24 cellular contexts compared by ENCODE assay signal in the genomic region with DNA sequence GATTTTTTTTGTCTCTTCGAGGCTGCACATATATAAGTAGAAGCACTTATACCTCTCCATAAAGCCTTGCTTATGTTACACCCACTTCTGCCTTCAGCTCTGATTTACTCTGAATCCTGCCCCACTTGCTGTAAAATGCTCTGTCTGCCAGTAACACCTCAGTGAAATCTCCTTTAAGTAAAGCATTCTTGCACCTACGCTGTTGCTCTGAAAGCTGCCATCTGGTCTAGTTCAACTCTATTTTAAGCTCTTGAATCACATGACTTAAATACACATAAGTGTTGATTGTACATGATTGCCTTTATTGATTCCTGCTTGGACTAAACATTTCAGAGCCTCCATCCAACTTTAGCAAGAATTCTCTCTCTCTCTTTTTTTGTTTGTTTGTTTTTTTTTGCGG.
DNase-seq lines count a peak whose midpoint lies in the region; ATAC-seq and TF ChIP-seq lines count a peak whose summit lies in the region.
"Had no signal": no experiment of that assay in that cellular context is flagged by ENCODE, and none has a peak within 500 bp of the region (broad histone marks: within the 10 kb centered on the region; RNA-seq: fewer than 3 reads in every experiment).

No MANE protein-coding gene starts in this region.

- no peak overlapping the region for H3K27ac Mint-ChIP-seq in mesothelial cell of epicardium
- H3K27ac Mint-ChIP-seq: activated naive CD4-positive, alpha-beta T cell treated with anti-CD3 and anti-CD28 coated beads, Interleukin-2, amount 50 U/mL, for 24 hours; CD4-positive, alpha-beta memory T cell; natural killer cell; stimulated activated naive CD8-positive, alpha-beta T cell treated with anti-CD3 and anti-CD28 coated beads, Interleukin-15, amount 100 ng/mL, for 72 hours had no signal

- no peaks in the 10 kb centered on the region for H3K79me2 ChIP-seq in hepatocyte

- TF ChIP-seq CTCF in hepatocyte (IDR thresholded peaks at IDR 0.05; ENCODE audit: poor library complexity) = no peak
- TF ChIP-seq CTCF in RWPE1 (conservative IDR thresholded peaks at IDR 0.05; ENCODE audit: low read depth) = no peak
- no peak for TF ChIP-seq CTCF in mesothelial cell of epicardium (IDR thresholded peaks at IDR 0.05; ENCODE audit: unreplicated experiment)

- no peaks in the 10 kb centered on the region for H3K27me3 ChIP-seq in hepatocyte
- H3K27me3 ChIP-seq: heart right ventricle, left lung, ovary, transverse colon had no signal

- H3K27ac ChIP-seq in hepatocyte (no peak overlapping the region), RWPE1 (no peak overlapping the region)
- H3K27ac ChIP-seq: heart right ventricle, left lung, ovary, transverse colon had no signal

- H3K4me2 ChIP-seq in hepatocyte = no peak overlapping the region

- no peak overlapping the region for H3K4me3 ChIP-seq in hepatocyte
- H3K4me3 ChIP-seq: heart right ventricle, left lung, ovary, transverse colon had no signal

- no peaks in the 10 kb centered on the region for H3K9me3 Mint-ChIP-seq in mesothelial cell of epicardium

- H3K4me1 Mint-ChIP-seq in mesothelial cell of epicardium = no peaks in the 10 kb centered on the region
- H3K4me1 Mint-ChIP-seq: activated naive CD4-positive, alpha-beta T cell treated with anti-CD3 and anti-CD28 coated beads, Interleukin-2, amount 50 U/mL, for 24 hours; CD4-positive, alpha-beta memory T cell; natural killer cell; stimulated activated naive CD8-positive, alpha-beta T cell treated with anti-CD3 and anti-CD28 coated beads, Interleukin-15, amount 100 ng/mL, for 72 hours had no signal

- H3K4me3 Mint-ChIP-seq in mesothelial cell of epicardium = no peak overlapping the region
- H3K4me3 Mint-ChIP-seq: activated naive CD4-positive, alpha-beta T cell treated with anti-CD3 and anti-CD28 coated beads, Interleukin-2, amount 50 U/mL, for 24 hours; CD4-positive, alpha-beta memory T cell; natural killer cell; stimulated activated naive CD8-positive, alpha-beta T cell treated with anti-CD3 and anti-CD28 coated beads, Interleukin-15, amount 100 ng/mL, for 72 hours had no signal

- H4K20me1 ChIP-seq in hepatocyte (ENCODE audit: insufficient read depth, poor library complexity, severe bottlenecking) = no peaks in the 10 kb centered on the region

- no peaks in the 10 kb centered on the region for H3K4me1 ChIP-seq in hepatocyte (ENCODE audit: insufficient read depth)
- H3K4me1 ChIP-seq: heart right ventricle, left lung, transverse colon had no signal

- H3K36me3 Mint-ChIP-seq in mesothelial cell of epicardium = no peaks in the 10 kb centered on the region
- H3K36me3 Mint-ChIP-seq: activated naive CD4-positive, alpha-beta T cell treated with anti-CD3 and anti-CD28 coated beads, Interleukin-2, amount 50 U/mL, for 24 hours; CD4-positive, alpha-beta memory T cell; natural killer cell had no signal

- DNase-seq in DMS153 (lab: John Stamatoyannopoulos, UW) = peak; percentile 51
- DNase-seq in NCI-H1417 (lab: John Stamatoyannopoulos, UW) = peak; percentile 32 to 67 (median 62)
- peak; percentile 87 to 95 for DNase-seq in NCI-H524 (lab: John Stamatoyannopoulos, UW)
- DNase-seq in hepatocyte (ENCODE audit: low spot score) = peak; percentile 9
- DNase-seq in RWPE1 (ENCODE audit: low spot score) = no peak
- no peak for DNase-seq in mesothelial cell of epicardium (ENCODE audit: low spot score in 2 of 2, unreplicated experiment in 2 of 2)
- no peak for DNase-seq in SW480 (ENCODE audit: low spot score)
- DNase-seq: activated CD4-positive, alpha-beta T cell treated with anti-CD3 and anti-CD28 coated beads for 48 hours; caudate nucleus; CD4-positive, alpha-beta memory T cell; heart right ventricle; left lung; natural killer cell; NCI-H1048; NCI-H526; ovary; PC-3; right cardiac atrium; SIG-M5; stimulated activated naive CD8-positive, alpha-beta T cell treated with anti-CD3 and anti-CD28 coated beads, Interleukin-15, amount 100 ng/mL, for 72 hours; T-helper 1 cell; transverse colon had no signal

- ATAC-seq in GM19455 (IDR thresholded peaks at IDR 0.05; ENCODE audit: unreplicated experiment) = no peak
- ATAC-seq: heart right ventricle; left lung; natural killer cell; PC-3; right cardiac atrium; stimulated activated naive CD8-positive, alpha-beta T cell treated with anti-CD3 and anti-CD28 coated beads, Interleukin-15, amount 100 ng/mL, for 72 hours had no signal

- CTCF ChIA-PET in RWPE1 (lab: Yijun Ruan, JAX) = no interaction called here

- POLR2A ChIA-PET in RWPE1 (lab: Yijun Ruan, JAX; ENCODE audit: low non-redundant PET) = no interaction called here

- peaks cover 18% of the 10 kb centered on the region for H3K27me3 Mint-ChIP-seq in mesothelial cell of epicardium (ENCODE audit: low read depth)
- H3K27me3 Mint-ChIP-seq: activated naive CD4-positive, alpha-beta T cell treated with anti-CD3 and anti-CD28 coated beads, Interleukin-2, amount 50 U/mL, for 24 hours; CD4-positive, alpha-beta memory T cell; stimulated activated naive CD8-positive, alpha-beta T cell treated with anti-CD3 and anti-CD28 coated beads, Interleukin-15, amount 100 ng/mL, for 72 hours had no signal

- no peak overlapping the region for H2AFZ ChIP-seq in hepatocyte

- H3K9me3 ChIP-seq in hepatocyte (ENCODE audit: low read depth) = no peaks in the 10 kb centered on the region
- H3K9me3 ChIP-seq: heart right ventricle, left lung, ovary, transverse colon had no signal

- no peaks in the 10 kb centered on the region for H3K36me3 ChIP-seq in hepatocyte (replicated peaks; ENCODE audit: insufficient read depth, low read depth)
- H3K36me3 ChIP-seq: heart right ventricle, left lung, ovary, transverse colon had no signal

- H3K9me2 ChIP-seq in hepatocyte (replicated peaks; ENCODE audit: insufficient read depth) = no peaks in the 10 kb centered on the region

- WGBS in hepatocyte (ENCODE audit: low lambda C conversion rate, missing lambda C conversion rate) = 63% methylated on average over 3 of the region's 3 CpGs

Comparison
In these comparisons a context has a peak if more than half of its experiments do, and no peak if none do; other contexts are left out.
1. DNase-seq: peak in DMS153 (single experiment), NCI-H1417 (3 of 3), NCI-H524 (2 of 2) and hepatocyte (single experiment); none in RWPE1 (single experiment), mesothelial cell of epicardium (0 of 2) and SW480 (single experiment).